In genomic region chr9:21945606-21946005, GRCh38 we compare ENCODE assay signal across 8 cellular contexts. TPM values are rescaled to one million over a fixed set of nuclear protein-coding genes. Genes with fewer than 3 reads are reported as not detected.
"Had no signal": no experiment of that assay in that cellular context is flagged by ENCODE, and none has a peak within 500 bp of the region (broad histone marks: within the 10 kb centered on the region; RNA-seq: fewer than 3 reads in every experiment).

No MANE protein-coding gene starts in this region.

- H3K9ac ChIP-seq: GM23248 had no signal

- H3K4me3 Mint-ChIP-seq: H9 had no signal

- H2AFZ ChIP-seq: GM23248 had no signal

- H3K27ac Mint-ChIP-seq: H9 had no signal

- H3K4me1 Mint-ChIP-seq: H9 had no signal

- H3K27ac ChIP-seq: GM23248 had no signal

- H3K4me3 ChIP-seq: GM23248, K562 had no signal

- DNase-seq: GM23248, GOT3, H9, HCEC 1CT, KG1 had no signal

- ATAC-seq: K562 had no signal

- FAIRE-seq: H54, HTR-8/SVneo, K562 had no signal

RNA-seq across cellular contexts. Expression of gene CDKN2A, which starts 48.6 kb away (rescaled TPM):
- total RNA-seq: K562 had no signal
- polyA plus RNA-seq: K562 had no signal

RNA-seq across cellular contexts. Expression of gene CDKN2B-AS1, which starts 49.0 kb away (rescaled TPM):
- total RNA-seq: H9, K562 had no signal
- polyA plus RNA-seq: K562 had no signal
